35 cellular contexts compared by ENCODE assay signal in the genomic region with DNA sequence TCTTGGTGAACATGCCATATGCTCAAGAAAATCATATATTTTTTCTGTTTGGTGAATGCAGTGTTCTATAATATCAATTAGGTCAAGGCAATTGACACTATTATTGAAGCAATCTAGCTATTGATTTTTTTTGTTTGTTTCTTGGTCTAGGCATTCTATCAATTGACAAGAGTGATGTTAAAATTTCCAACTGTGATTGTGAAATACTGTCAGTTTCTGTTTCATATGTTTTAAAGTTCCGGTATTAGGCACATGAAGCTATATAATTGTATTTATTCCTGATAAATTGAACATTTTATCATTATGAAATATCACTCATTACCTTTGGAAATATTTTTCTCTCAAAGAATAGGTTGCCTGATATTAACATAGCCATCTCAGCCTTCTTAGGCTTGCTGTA.
"Had no signal": no experiment of that assay in that cellular context is flagged by ENCODE, and none has a peak within 500 bp of the region (broad histone marks: within the 10 kb centered on the region; RNA-seq: fewer than 3 reads in every experiment).

No MANE protein-coding gene starts in this region.

- H3K27me3 ChIP-seq: MG63 had no signal

- H3K9me3 ChIP-seq: MG63 had no signal

- H3K4me3 ChIP-seq: MG63 had no signal

- DNase-seq: Karpas-422, Kasumi-1, MG63, MM.1S, MV-4-11, NCI-H1048, NCI-H1092, NCI-H1092 treated with DMSO at 0.1 percent for 48 hours, NCI-H1105, NCI-H1105 treated with DMSO at 0.1 percent for 48 hours, NCI-H1417, NCI-H1417 treated with DMSO at 0.1 percent for 48 hours, NCI-H1436, NCI-H1436 treated with DMSO at 0.1 percent for 48 hours, NCI-H146, NCI-H1694, NCI-H1694 treated with DMSO at 0.1 percent for 48 hours, NCI-H187, NCI-H187 treated with DMSO at 0.1 percent for 48 hours, NCI-H1930, NCI-H2029, NCI-H2029 treated with DMSO at 0.1 percent for 48 hours, NCI-H2081, NCI-H2081 treated with DMSO at 0.1 percent for 48 hours, NCI-H2107, NCI-H2171, NCI-H2171 treated with DMSO at 0.1 percent for 48 hours, NCI-H2227 treated with DMSO at 0.1 percent for 48 hours, NCI-H226, NCI-H345, NCI-H446, NCI-H446 treated with DMSO at 0.1 percent for 48 hours, NCI-H510A, NCI-H510A treated with DMSO at 0.1 percent for 48 hours, NCI-H524 had no signal

- H3K36me3 ChIP-seq: MG63 had no signal
